ENCODE assay signal across 8 cellular contexts in the genomic region with DNA sequence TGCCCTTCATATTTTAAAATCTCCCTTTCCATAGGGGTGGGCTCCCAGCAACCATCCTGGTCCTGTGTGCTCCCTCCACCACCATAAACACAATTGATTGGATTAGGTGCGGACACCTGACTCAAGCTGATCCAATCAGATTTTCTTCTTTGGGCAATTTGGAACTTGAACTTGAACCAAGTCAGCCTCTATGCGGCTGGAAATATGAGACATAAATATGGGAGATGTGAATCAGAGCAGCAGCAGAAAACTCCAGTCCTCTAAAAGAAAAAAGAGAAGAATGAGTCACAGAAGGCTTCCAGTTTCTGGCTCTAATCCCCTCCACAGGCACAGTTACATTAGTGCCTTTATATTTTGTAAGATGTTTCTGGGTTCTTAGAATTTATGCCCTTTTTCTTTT.
DNase-seq lines count a peak whose midpoint lies in the region; ATAC-seq and TF ChIP-seq lines count a peak whose summit lies in the region.
"Had no signal": no experiment of that assay in that cellular context is flagged by ENCODE, and none has a peak within 500 bp of the region (broad histone marks: within the 10 kb centered on the region; RNA-seq: fewer than 3 reads in every experiment).

No MANE protein-coding gene starts in this region.

- H3K4me1 ChIP-seq in osteoblast (ENCODE audit: insufficient read depth, low read length) = peaks cover 5% of the 10 kb centered on the region

- no peak overlapping the region for H3K27ac ChIP-seq in brain microvascular endothelial cell
- H3K27ac ChIP-seq in osteoblast (ENCODE audit: low read depth, low read length) = no peak overlapping the region

- H3K9me3 ChIP-seq in osteoblast (ENCODE audit: low read depth, low read length) = no peaks in the 10 kb centered on the region

- TF ChIP-seq CTCF in brain microvascular endothelial cell (IDR thresholded peaks at IDR 0.05; ENCODE audit: low read depth, low read length, missing control alignments) (no peak), osteoblast (IDR thresholded peaks at IDR 0.05; ENCODE audit: extremely low read depth, low read depth, low read length) (no peak)

- no peaks in the 10 kb centered on the region for H3K79me2 ChIP-seq in osteoblast (ENCODE audit: insufficient read depth, low read length)

- H3K27me3 ChIP-seq in brain microvascular endothelial cell (replicated peaks) (no peaks in the 10 kb centered on the region), osteoblast (ENCODE audit: insufficient read depth, low read length) (no peaks in the 10 kb centered on the region)

- in situ Hi-C loops in brain microvascular endothelial cell (cut with HindIII; ENCODE audit: low pct_ligation_motif_present, low sequenced_read_pairs) = no loop called here
- in situ Hi-C loops in ACHN (cut with HindIII; ENCODE audit: low pct_ligation_motif_present, low pct_unique_long_range_greater_than_20kb, low sequenced_read_pairs) = no loop called here

- H3K4me2 ChIP-seq in osteoblast (ENCODE audit: insufficient read depth, low read length) = no peak overlapping the region

- H3K4me3 ChIP-seq in brain microvascular endothelial cell (ENCODE audit: low read depth, low read length) (no peak overlapping the region), osteoblast (ENCODE audit: insufficient read depth, low read length) (no peak overlapping the region)

- H4K20me1 ChIP-seq in osteoblast (ENCODE audit: insufficient read depth, low read length) = no peaks in the 10 kb centered on the region

- H3K36me3 ChIP-seq in brain microvascular endothelial cell (replicated peaks) (no peaks in the 10 kb centered on the region), osteoblast (ENCODE audit: insufficient read depth, low read length) (no peaks in the 10 kb centered on the region)

- H2AFZ ChIP-seq in osteoblast (ENCODE audit: low read length) = no peak overlapping the region

- DNase-seq in EH (ENCODE audit: low read depth) (peak; percentile 82), M059J (ENCODE audit: low read depth) (peak; percentile 77), brain microvascular endothelial cell (peak; percentile 77), osteoblast (ENCODE audit: insufficient read length, low spot score, missing footprints) (peak; percentile 90), left ventricle myocardium superior (no peak), ACHN (no peak)
- DNase-seq: occipital lobe had no signal

- intact Hi-C loops in left ventricle myocardium superior (cut with micrococcal nuclease) = no loop called here

- ATAC-seq in left ventricle myocardium superior (no peak), GM19467 (IDR thresholded peaks at IDR 0.05; ENCODE audit: unreplicated experiment) (no peak)

Comparison
In these comparisons a context has a peak if more than half of its experiments do, and no peak if none do; other contexts are left out.
1. DNase-seq: peak in EH (single experiment), M059J (single experiment), brain microvascular endothelial cell (single experiment) and osteoblast (single experiment); none in left ventricle myocardium superior (single experiment) and ACHN (single experiment).